Comparison of ENCODE assay signal across 7 cellular contexts in the genomic region with DNA sequence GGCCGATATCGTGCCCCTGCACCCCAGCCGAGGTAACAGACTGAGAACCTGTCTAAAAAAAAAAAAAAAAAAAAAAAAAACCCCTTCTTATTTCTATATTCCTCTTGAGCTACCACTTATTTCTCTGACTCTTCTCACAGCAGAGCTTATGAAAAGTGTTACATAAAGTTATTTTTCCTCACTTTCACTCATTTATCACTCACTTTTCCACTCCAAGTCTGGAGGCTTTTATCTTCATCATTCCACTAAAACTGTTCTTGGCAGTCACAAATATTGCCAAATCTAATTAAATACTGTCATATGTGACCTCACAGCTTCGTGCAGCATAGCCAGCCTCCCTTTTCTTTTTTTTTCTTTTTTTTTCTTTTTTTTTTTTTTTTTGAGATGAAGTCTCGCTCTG.
"Had no signal": no experiment of that assay in that cellular context is flagged by ENCODE, and none has a peak within 500 bp of the region (broad histone marks: within the 10 kb centered on the region; RNA-seq: fewer than 3 reads in every experiment).

No MANE protein-coding gene starts in this region.

- H3K4me3 ChIP-seq: K562 had no signal

- ATAC-seq: HepG2, K562 had no signal

- H3K27ac ChIP-seq: HL-60 had no signal

- H3K9me3 Mint-ChIP-seq: IgD-negative memory B cell had no signal

- H3K4me3 Mint-ChIP-seq: IgD-negative memory B cell had no signal

- DNase-seq: IMR-90, KBM-7, KG1 had no signal

- H3K27ac Mint-ChIP-seq: IgD-negative memory B cell had no signal
